Comparison of ENCODE assay signal across 1 cellular context in genomic region chr17:67420994-67421393, GRCh38.
A peak's percentile ranks its signal among the peaks of the same experiment; 100 is the strongest.
TF ChIP-seq lines count a peak whose summit lies in the region.

No MANE protein-coding gene starts in this region.

TF ChIP-seq in HCT116, 20 proteins besides CTCF, POLR2A, EP300 and RAD21 (continued from another document):
- TF ChIP-seq POLR2AphosphoS5 (IDR thresholded peaks at IDR 0.05; ENCODE audit: low read depth, low read length) (peak; percentile 27; the same call in 1 of the 2 replicates), MAX (IDR thresholded peaks at IDR 0.05) (no peak), EZH2phosphoT487 (IDR thresholded peaks at IDR 0.05; ENCODE audit: borderline replicate concordance) (no peak), EZH2 (IDR thresholded peaks at IDR 0.05) (no peak)
